Comparison of ENCODE assay signal across 18 cellular contexts in genomic region chr3:148716657-148717056, GRCh38. TPM values are rescaled to one million over a fixed set of nuclear protein-coding genes. Genes with fewer than 3 reads are reported as not detected.
"Had no signal": no experiment of that assay in that cellular context is flagged by ENCODE, and none has a peak within 500 bp of the region (broad histone marks: within the 10 kb centered on the region; RNA-seq: fewer than 3 reads in every experiment).

No MANE protein-coding gene starts in this region.

- H3K4me3 Mint-ChIP-seq: activated naive CD8-positive, alpha-beta T cell; activated T-cell treated with anti-CD3 and anti-CD28 coated beads, Interleukin-2, amount 50 U/mL, for 4 hours; memory B cell; natural killer cell treated with Interleukin-12 subunit alpha and Interleukin-12 subunit beta and Interleukin-15 and Interleukin-18, amount 100 ng/mL, for 72 hours; T-helper 1 cell treated with Interleukin-12 subunit alpha and Interleukin-12 subunit beta and Interleukin-4 antibody, amounts not matched to agents 30 μg/mL and 1 μg/mL, for 36 hours had no signal

- H3K27me3 Mint-ChIP-seq: activated naive CD8-positive, alpha-beta T cell; memory B cell; natural killer cell treated with Interleukin-12 subunit alpha and Interleukin-12 subunit beta and Interleukin-15 and Interleukin-18, amount 100 ng/mL, for 72 hours had no signal

- H2AFZ ChIP-seq: parathyroid adenoma had no signal

- H3K36me3 Mint-ChIP-seq: activated naive CD8-positive, alpha-beta T cell; memory B cell; natural killer cell treated with Interleukin-12 subunit alpha and Interleukin-12 subunit beta and Interleukin-15 and Interleukin-18, amount 100 ng/mL, for 72 hours had no signal

- H3K27ac Mint-ChIP-seq: activated naive CD8-positive, alpha-beta T cell; memory B cell; natural killer cell treated with Interleukin-12 subunit alpha and Interleukin-12 subunit beta and Interleukin-15 and Interleukin-18, amount 100 ng/mL, for 72 hours; T-helper 1 cell treated with Interleukin-12 subunit alpha and Interleukin-12 subunit beta and Interleukin-4 antibody, amounts not matched to agents 30 μg/mL and 1 μg/mL, for 36 hours had no signal

- H3K27ac ChIP-seq: dorsolateral prefrontal cortex, esophagus muscularis mucosa, heart right ventricle, left lung, parathyroid adenoma, skin epidermis, thyroid gland, vagina had no signal

- DNase-seq: activated CD4-positive, CD25-positive, alpha-beta regulatory T cell; activated effector memory CD4-positive, alpha-beta T cell treated with anti-CD3 and anti-CD28 coated beads, Interleukin-2, amount 50 U/mL, for 16 hours; activated T-cell treated with anti-CD3 and anti-CD28 coated beads, Interleukin-2, amount 50 U/mL, for 4 hours; amygdala; dorsolateral prefrontal cortex; heart right ventricle; left lung; retina; stimulated activated CD4-positive, alpha-beta T cell treated with anti-CD3 and anti-CD28 coated beads, Interleukin-4, amount 100 ng/mL, for 4 hours; thyroid gland had no signal

- H3K4me1 Mint-ChIP-seq: memory B cell had no signal

- H3K4me1 ChIP-seq: heart right ventricle, left lung, parathyroid adenoma, thyroid gland, vagina had no signal

- H3K9me3 ChIP-seq: esophagus muscularis mucosa, heart right ventricle, left lung, thyroid gland, vagina had no signal

- H3K79me2 ChIP-seq: parathyroid adenoma had no signal

- ATAC-seq: activated T-cell treated with anti-CD3 and anti-CD28 coated beads, Interleukin-2, amount 50 U/mL, for 4 hours; heart right ventricle; left lung; natural killer cell treated with Interleukin-12 subunit alpha and Interleukin-12 subunit beta and Interleukin-15 and Interleukin-18, amount 100 ng/mL, for 72 hours had no signal

- H3K9me3 Mint-ChIP-seq: activated T-cell treated with anti-CD3 and anti-CD28 coated beads, Interleukin-2, amount 50 U/mL, for 4 hours; memory B cell; T-helper 1 cell treated with Interleukin-12 subunit alpha and Interleukin-12 subunit beta and Interleukin-4 antibody, amounts not matched to agents 30 μg/mL and 1 μg/mL, for 36 hours had no signal

- H3K9ac ChIP-seq: parathyroid adenoma had no signal

- H3K36me3 ChIP-seq: esophagus muscularis mucosa, heart right ventricle, left lung, thyroid gland, vagina had no signal

- H3K4me3 ChIP-seq: dorsolateral prefrontal cortex, esophagus muscularis mucosa, heart right ventricle, left lung, skin epidermis, thyroid gland, vagina had no signal

- H3K27me3 ChIP-seq: esophagus muscularis mucosa, heart right ventricle, left lung, thyroid gland, vagina had no signal

RNA-seq across cellular contexts. Expression of gene AGTR1, which starts 19.0 kb away (rescaled TPM):
- total RNA-seq: activated T-cell treated with anti-CD3 and anti-CD28 coated beads, Interleukin-2, amount 50 U/mL, for 4 hours; natural killer cell treated with Interleukin-12 subunit alpha and Interleukin-12 subunit beta and Interleukin-15 and Interleukin-18, amount 100 ng/mL, for 72 hours had no signal
